Comparison of ENCODE assay signal across 17 cellular contexts in genomic region chrX:130025256-130025655, GRCh38.
"Had no signal": no experiment of that assay in that cellular context is flagged by ENCODE, and none has a peak within 500 bp of the region (broad histone marks: within the 10 kb centered on the region; RNA-seq: fewer than 3 reads in every experiment).

No MANE protein-coding gene starts in this region.

- H3K4me1 Mint-ChIP-seq: central memory CD8-positive, alpha-beta T cell had no signal

- H3K27ac ChIP-seq: brain microvascular endothelial cell, epithelial cell of prostate, lower lobe of right lung, sigmoid colon, tibial artery, vagina had no signal

- H3K9me3 Mint-ChIP-seq: activated naive CD8-positive, alpha-beta T cell treated with anti-CD3 and anti-CD28 coated beads, Interleukin-2, amount 10 ng/mL, durations not matched to agents 7 days and 5 days; central memory CD8-positive, alpha-beta T cell; effector memory CD8-positive, alpha-beta T cell had no signal

- H3K4me1 ChIP-seq: lower lobe of right lung, vagina had no signal

- ATAC-seq: effector memory CD8-positive, alpha-beta T cell; left cardiac atrium; lower lobe of right lung; stimulated activated naive B cell treated with anti-CD40 and anti-IgM and Interleukin-4, amounts not matched to agents 10 μg/mL and 1 μg/mL and 100 μg/mL, for 72 hours had no signal

- H3K27me3 Mint-ChIP-seq: activated naive CD8-positive, alpha-beta T cell treated with anti-CD3 and anti-CD28 coated beads, Interleukin-2, amount 10 ng/mL, durations not matched to agents 7 days and 5 days; central memory CD8-positive, alpha-beta T cell; effector memory CD8-positive, alpha-beta T cell; stimulated activated naive B cell treated with anti-CD40 and anti-IgM and Interleukin-4, amounts not matched to agents 10 μg/mL and 1 μg/mL and 100 μg/mL, for 72 hours had no signal

- H3K4me3 Mint-ChIP-seq: activated naive CD8-positive, alpha-beta T cell treated with anti-CD3 and anti-CD28 coated beads, Interleukin-2, amount 10 ng/mL, durations not matched to agents 7 days and 5 days; central memory CD8-positive, alpha-beta T cell; effector memory CD8-positive, alpha-beta T cell; stimulated activated naive B cell treated with anti-CD40 and anti-IgM and Interleukin-4, amounts not matched to agents 10 μg/mL and 1 μg/mL and 100 μg/mL, for 72 hours had no signal

- H3K4me3 ChIP-seq: lower lobe of right lung, sigmoid colon, tibial artery, vagina had no signal

- DNase-seq: activated CD4-positive, alpha-beta T cell treated with anti-CD3 and anti-CD28 coated beads, Interleukin-2, amount 50 U/mL, for 1 hour; activated naive CD4-positive, alpha-beta T cell; activated naive CD8-positive, alpha-beta T cell treated with anti-CD3 and anti-CD28 coated beads, Interleukin-2, amount 10 ng/mL, durations not matched to agents 7 days and 5 days; brain microvascular endothelial cell; dermis blood vessel endothelial cell; effector memory CD8-positive, alpha-beta T cell; head of caudate nucleus; left cardiac atrium; lower lobe of right lung; midbrain; sigmoid colon; stimulated activated naive B cell treated with anti-CD40 and anti-IgM and Interleukin-4, amounts not matched to agents 10 μg/mL and 1 μg/mL and 100 μg/mL, for 72 hours; T-helper 2 cell; tibial artery had no signal

- H3K27me3 ChIP-seq: brain microvascular endothelial cell, sigmoid colon, tibial artery, vagina had no signal

- H3K27ac Mint-ChIP-seq: activated naive CD8-positive, alpha-beta T cell treated with anti-CD3 and anti-CD28 coated beads, Interleukin-2, amount 10 ng/mL, durations not matched to agents 7 days and 5 days had no signal
